In genomic region chr12:68279227-68280054, GRCh38 we compare ENCODE assay signal across 13 cellular contexts. TPM values are rescaled to one million over a fixed set of nuclear protein-coding genes. Genes with fewer than 3 reads are reported as not detected.
DNase-seq lines count a peak whose midpoint lies in the region; ATAC-seq lines count a peak whose summit lies in the region.
"Had no signal": no experiment of that assay in that cellular context is flagged by ENCODE, and none has a peak within 500 bp of the region (broad histone marks: within the 10 kb centered on the region; RNA-seq: fewer than 3 reads in every experiment).

No MANE protein-coding gene starts in this region.

- H3K4me1 Mint-ChIP-seq in activated T-helper 17 cell treated with anti-CD3 and anti-CD28 coated beads, Interleukin-2, amount 50 U/mL, for 72 hours, result peaks cover 38% of the 10 kb centered on the region
- peaks cover 0 to 5% (median 1%) of the 10 kb centered on the region in 4 donors for H3K4me1 Mint-ChIP-seq in naive thymus-derived CD8-positive, alpha-beta T cell

- peak; percentile 8 for ATAC-seq in activated T-helper 17 cell treated with anti-CD3 and anti-CD28 coated beads, Interleukin-2, amount 50 U/mL, for 72 hours (replicated peaks)
- no peak for ATAC-seq in GM21390 (IDR thresholded peaks at IDR 0.05; ENCODE audit: unreplicated experiment)
- no peak for ATAC-seq in naive thymus-derived CD8-positive, alpha-beta T cell

- peak overlapping the region; percentile 12 for H3K4me3 Mint-ChIP-seq in activated T-helper 17 cell treated with anti-CD3 and anti-CD28 coated beads, Interleukin-2, amount 50 U/mL, for 72 hours
- no peak overlapping the region for H3K4me3 Mint-ChIP-seq in naive thymus-derived CD8-positive, alpha-beta T cell

- H3K36me3 Mint-ChIP-seq in activated T-helper 17 cell treated with anti-CD3 and anti-CD28 coated beads, Interleukin-2, amount 50 U/mL, for 72 hours (ENCODE audit: low read depth), result no peaks in the 10 kb centered on the region
- no peaks in the 10 kb centered on the region for H3K36me3 Mint-ChIP-seq in naive thymus-derived CD8-positive, alpha-beta T cell

- H3K9me3 Mint-ChIP-seq in activated T-helper 17 cell treated with anti-CD3 and anti-CD28 coated beads, Interleukin-2, amount 50 U/mL, for 72 hours, result no peaks in the 10 kb centered on the region
- H3K9me3 Mint-ChIP-seq in naive thymus-derived CD8-positive, alpha-beta T cell, result no peaks in the 10 kb centered on the region

- no peaks in the 10 kb centered on the region for H3K27me3 Mint-ChIP-seq in activated T-helper 17 cell treated with anti-CD3 and anti-CD28 coated beads, Interleukin-2, amount 50 U/mL, for 72 hours
- H3K27me3 Mint-ChIP-seq in naive thymus-derived CD8-positive, alpha-beta T cell, result peaks cover 0 to 2% (median 0%) of the 10 kb centered on the region in 5 donors

- H3K27ac Mint-ChIP-seq in activated T-helper 17 cell treated with anti-CD3 and anti-CD28 coated beads, Interleukin-2, amount 50 U/mL, for 72 hours, result peak overlapping the region; percentile 3
- no peak overlapping the region for H3K27ac Mint-ChIP-seq in naive thymus-derived CD8-positive, alpha-beta T cell

- POLR2A ChIA-PET in naive thymus-derived CD8-positive, alpha-beta T cell (lab: Charles Lee), result no interaction called here

- DNase-seq in A172 (ENCODE audit: low spot score) (peak; percentile 21), EL (peak; percentile 44), hepatic stellate cell (ENCODE audit: low spot score) (peak; percentile 10), COLO829 (ENCODE audit: low spot score) (no peak), NCI-H146 (lab: John Stamatoyannopoulos, UW) (no peak)
- DNase-seq in naive thymus-derived CD8-positive, alpha-beta T cell, result no peak
- DNase-seq: activated naive CD4-positive, alpha-beta T cell; mammary epithelial cell; NCI-H524 treated with DMSO at 0.1 percent for 48 hours; retina had no signal

RNA-seq across cellular contexts. Expression of gene IL22, which starts 26.0 kb away (rescaled TPM):
- not detected in 2 replicates for total RNA-seq in A172 (2014; rRNA removed; shearing (Covaris generic))
- total RNA-seq in activated T-helper 17 cell treated with anti-CD3 and anti-CD28 coated beads, Interleukin-2, amount 50 U/mL, for 72 hours, result 100 to 1,000 TPM in 1 of 2 donors, 10 to 100 TPM in 1; 52.3 to 253 TPM
- not detected for total RNA-seq in naive thymus-derived CD8-positive, alpha-beta T cell
- not detected for polyA plus RNA-seq in naive thymus-derived CD8-positive, alpha-beta T cell
- total RNA-seq: mammary epithelial cell, suprapubic skin had no signal
- polyA plus RNA-seq: mammary epithelial cell had no signal

RNA-seq across cellular contexts. Expression of gene MDM1, which starts 52.7 kb away (rescaled TPM):
- 15.2 and 23.0 TPM in 2 replicates for total RNA-seq in A172 (2014; rRNA removed; shearing (Covaris generic))
- 10 to 100 TPM; 14.2 to 31.5 TPM for total RNA-seq in activated T-helper 17 cell treated with anti-CD3 and anti-CD28 coated beads, Interleukin-2, amount 50 U/mL, for 72 hours
- 10 to 100 TPM; 28.2 to 34.6 TPM for total RNA-seq in naive thymus-derived CD8-positive, alpha-beta T cell
- 10 to 100 TPM; 16.2 to 20.8 (median 17.8) TPM for polyA plus RNA-seq in naive thymus-derived CD8-positive, alpha-beta T cell

RNA-seq across cellular contexts. Expression of gene IL26, which starts 53.8 kb away (rescaled TPM):
- not detected in 2 replicates for total RNA-seq in A172 (2014; rRNA removed; shearing (Covaris generic))
- 10 to 100 TPM in 1 of 2 donors, 1 to 10 TPM in 1; 8.0 to 66.8 TPM for total RNA-seq in activated T-helper 17 cell treated with anti-CD3 and anti-CD28 coated beads, Interleukin-2, amount 50 U/mL, for 72 hours
- total RNA-seq in naive thymus-derived CD8-positive, alpha-beta T cell, result not detected
- under 1 TPM in 1 of 3 donors, not detected in 2; 0.54 TPM for polyA plus RNA-seq in naive thymus-derived CD8-positive, alpha-beta T cell
- total RNA-seq: mammary epithelial cell, suprapubic skin had no signal
- polyA plus RNA-seq: mammary epithelial cell had no signal

Comparison
In these comparisons a context has a peak if more than half of its experiments do, and no peak if none do; other contexts are left out.
1. DNase-seq: peak in A172 (single experiment), EL (single experiment) and hepatic stellate cell (single experiment); none in COLO829 (single experiment), NCI-H146 (single experiment) and naive thymus-derived CD8-positive, alpha-beta T cell (0 of 10).
2. RNA of gene IL22, which starts 26.0 kb away (total RNA-seq): 52.3 to 253 TPM in activated T-helper 17 cell treated with anti-CD3 and anti-CD28 coated beads, Interleukin-2, amount 50 U/mL, for 72 hours; not detected in A172 and not detected in naive thymus-derived CD8-positive, alpha-beta T cell; every median in the first group is over 10 times any median in the second.